In the genomic region with DNA sequence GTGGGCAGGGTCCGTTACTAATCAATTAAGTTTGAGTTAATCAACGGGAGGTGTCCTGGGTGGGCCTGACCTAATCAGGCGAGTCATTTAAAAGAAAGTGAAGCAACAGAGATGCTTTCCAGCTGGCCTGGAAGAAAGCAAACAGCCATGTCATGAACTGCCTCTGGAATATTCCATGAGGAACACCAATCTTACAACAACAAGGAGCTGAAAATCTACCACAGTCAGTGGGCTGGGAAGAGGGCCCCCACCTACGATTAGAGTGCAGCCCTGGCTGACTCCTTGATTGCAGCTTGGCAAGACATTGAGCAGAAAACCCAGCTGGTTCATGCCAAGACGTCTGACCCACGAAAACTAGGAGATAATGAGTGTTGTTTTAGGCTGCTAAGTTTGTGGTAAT, we compare ENCODE assay signal across 1 cellular context.
TF ChIP-seq lines count a peak whose summit lies in the region.

No MANE protein-coding gene starts in this region.

TF ChIP-seq in IMR-90, 13 proteins besides CTCF, POLR2A, EP300 and RAD21:
- TF ChIP-seq RCOR1 (IDR thresholded peaks at IDR 0.05; ENCODE audit: insufficient replicate concordance, low read length) (no peak), SMC3 (IDR thresholded peaks at IDR 0.05; ENCODE audit: low read depth, low read length) (no peak), BHLHE40 (IDR thresholded peaks at IDR 0.05; ENCODE audit: low read depth, low read length) (no peak), RFX5 (IDR thresholded peaks at IDR 0.05; ENCODE audit: low read depth, low read length) (no peak), MAZ (IDR thresholded peaks at IDR 0.05; ENCODE audit: borderline replicate concordance, low read depth, low read length) (no peak), CHD1 (IDR thresholded peaks at IDR 0.05; ENCODE audit: low read depth, low read length) (no peak), NFE2L2 (IDR thresholded peaks at IDR 0.05; ENCODE audit: low read depth, low read length) (no peak)
- TF ChIP-seq, protein P1, sequence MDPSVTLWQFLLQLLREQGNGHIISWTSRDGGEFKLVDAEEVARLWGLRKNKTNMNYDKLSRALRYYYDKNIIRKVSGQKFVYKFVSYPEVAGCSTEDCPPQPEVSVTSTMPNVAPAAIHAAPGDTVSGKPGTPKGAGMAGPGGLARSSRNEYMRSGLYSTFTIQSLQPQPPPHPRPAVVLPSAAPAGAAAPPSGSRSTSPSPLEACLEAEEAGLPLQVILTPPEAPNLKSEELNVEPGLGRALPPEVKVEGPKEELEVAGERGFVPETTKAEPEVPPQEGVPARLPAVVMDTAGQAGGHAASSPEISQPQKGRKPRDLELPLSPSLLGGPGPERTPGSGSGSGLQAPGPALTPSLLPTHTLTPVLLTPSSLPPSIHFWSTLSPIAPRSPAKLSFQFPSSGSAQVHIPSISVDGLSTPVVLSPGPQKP (IDR thresholded peaks at IDR 0.05; ENCODE audit: borderline replicate concordance, low read depth, low read length), result no peak
- TF ChIP-seq, protein P2, sequence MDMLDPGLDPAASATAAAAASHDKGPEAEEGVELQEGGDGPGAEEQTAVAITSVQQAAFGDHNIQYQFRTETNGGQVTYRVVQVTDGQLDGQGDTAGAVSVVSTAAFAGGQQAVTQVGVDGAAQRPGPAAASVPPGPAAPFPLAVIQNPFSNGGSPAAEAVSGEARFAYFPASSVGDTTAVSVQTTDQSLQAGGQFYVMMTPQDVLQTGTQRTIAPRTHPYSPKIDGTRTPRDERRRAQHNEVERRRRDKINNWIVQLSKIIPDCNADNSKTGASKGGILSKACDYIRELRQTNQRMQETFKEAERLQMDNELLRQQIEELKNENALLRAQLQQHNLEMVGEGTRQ (IDR thresholded peaks at IDR 0.05; ENCODE audit: low read depth, low read length), result no peak
